ENCODE assay signal across 1 cellular context in genomic region chr4:40672528-40673522, GRCh38.
TF ChIP-seq lines count a peak whose summit lies in the region.

No MANE protein-coding gene starts in this region.

TF ChIP-seq in GM12878, 131 proteins besides CTCF, POLR2A, EP300 and RAD21 (continued from another document):
- TF ChIP-seq ETV6 (conservative IDR thresholded peaks at IDR 0.05 in 1 of 2, IDR thresholded peaks at IDR 0.05 in 1 of 2; ENCODE audit: borderline replicate concordance in 1 of 2, low read depth in 1 of 2): peak in 1 of 2 experiments; percentile 73; a peak in 2 of 4 replicates
- peak; percentile 82 for TF ChIP-seq IRF4 (IDR thresholded peaks at IDR 0.05; ENCODE audit: low read depth, low read length)
- peak; percentile 91; the same call in 1 of the 2 replicates for TF ChIP-seq RELB (IDR thresholded peaks at IDR 0.05; ENCODE audit: low read depth)
- no peak for TF ChIP-seq STAT1 (conservative IDR thresholded peaks at IDR 0.05)
- TF ChIP-seq LARP7 (IDR thresholded peaks at IDR 0.05): 0 out of 2 replicates have a peak, but pooled peaks have one; percentile 55
- TF ChIP-seq, protein P1, sequence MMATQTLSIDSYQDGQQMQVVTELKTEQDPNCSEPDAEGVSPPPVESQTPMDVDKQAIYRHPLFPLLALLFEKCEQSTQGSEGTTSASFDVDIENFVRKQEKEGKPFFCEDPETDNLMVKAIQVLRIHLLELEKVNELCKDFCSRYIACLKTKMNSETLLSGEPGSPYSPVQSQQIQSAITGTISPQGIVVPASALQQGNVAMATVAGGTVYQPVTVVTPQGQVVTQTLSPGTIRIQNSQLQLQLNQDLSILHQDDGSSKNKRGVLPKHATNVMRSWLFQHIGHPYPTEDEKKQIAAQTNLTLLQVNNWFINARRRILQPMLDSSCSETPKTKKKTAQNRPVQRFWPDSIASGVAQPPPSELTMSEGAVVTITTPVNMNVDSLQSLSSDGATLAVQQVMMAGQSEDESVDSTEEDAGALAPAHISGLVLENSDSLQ (IDR thresholded peaks at IDR 0.05): no peak
- peak; percentile 72 for TF ChIP-seq ZNF687 (IDR thresholded peaks at IDR 0.05)
- TF ChIP-seq, protein P2, sequence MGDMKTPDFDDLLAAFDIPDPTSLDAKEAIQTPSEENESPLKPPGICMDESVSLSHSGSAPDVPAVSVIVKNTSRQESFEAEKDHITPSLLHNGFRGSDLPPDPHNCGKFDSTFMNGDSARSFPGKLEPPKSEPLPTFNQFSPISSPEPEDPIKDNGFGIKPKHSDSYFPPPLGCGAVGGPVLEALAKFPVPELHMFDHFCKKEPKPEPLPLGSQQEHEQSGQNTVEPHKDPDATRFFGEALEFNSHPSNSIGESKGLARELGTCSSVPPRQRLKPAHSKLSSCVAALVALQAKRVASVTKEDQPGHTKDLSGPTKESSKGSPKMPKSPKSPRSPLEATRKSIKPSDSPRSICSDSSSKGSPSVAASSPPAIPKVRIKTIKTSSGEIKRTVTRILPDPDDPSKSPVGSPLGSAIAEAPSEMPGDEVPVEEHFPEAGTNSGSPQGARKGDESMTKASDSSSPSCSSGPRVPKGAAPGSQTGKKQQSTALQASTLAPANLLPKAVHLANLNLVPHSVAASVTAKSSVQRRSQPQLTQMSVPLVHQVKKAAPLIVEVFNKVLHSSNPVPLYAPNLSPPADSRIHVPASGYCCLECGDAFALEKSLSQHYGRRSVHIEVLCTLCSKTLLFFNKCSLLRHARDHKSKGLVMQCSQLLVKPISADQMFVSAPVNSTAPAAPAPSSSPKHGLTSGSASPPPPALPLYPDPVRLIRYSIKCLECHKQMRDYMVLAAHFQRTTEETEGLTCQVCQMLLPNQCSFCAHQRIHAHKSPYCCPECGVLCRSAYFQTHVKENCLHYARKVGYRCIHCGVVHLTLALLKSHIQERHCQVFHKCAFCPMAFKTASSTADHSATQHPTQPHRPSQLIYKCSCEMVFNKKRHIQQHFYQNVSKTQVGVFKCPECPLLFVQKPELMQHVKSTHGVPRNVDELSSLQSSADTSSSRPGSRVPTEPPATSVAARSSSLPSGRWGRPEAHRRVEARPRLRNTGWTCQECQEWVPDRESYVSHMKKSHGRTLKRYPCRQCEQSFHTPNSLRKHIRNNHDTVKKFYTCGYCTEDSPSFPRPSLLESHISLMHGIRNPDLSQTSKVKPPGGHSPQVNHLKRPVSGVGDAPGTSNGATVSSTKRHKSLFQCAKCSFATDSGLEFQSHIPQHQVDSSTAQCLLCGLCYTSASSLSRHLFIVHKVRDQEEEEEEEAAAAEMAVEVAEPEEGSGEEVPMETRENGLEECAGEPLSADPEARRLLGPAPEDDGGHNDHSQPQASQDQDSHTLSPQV (IDR thresholded peaks at IDR 0.05): peak; percentile 17; the same call in 1 of the 2 replicates
- no peak for TF ChIP-seq TCF7 (IDR thresholded peaks at IDR 0.05; ENCODE audit: borderline replicate concordance)
- TF ChIP-seq CBFB (IDR thresholded peaks at IDR 0.05; ENCODE audit: low read depth): peak; percentile 84
- no peak for TF ChIP-seq RELA (IDR thresholded peaks at IDR 0.05; ENCODE audit: borderline replicate concordance, partially characterized antibody)
- no peak for TF ChIP-seq SRF (IDR thresholded peaks at IDR 0.05; ENCODE audit: low read depth in 2 of 2, low read length in 2 of 2)
- peak; percentile 79; the same call in 1 of the 2 replicates for TF ChIP-seq NBN (IDR thresholded peaks at IDR 0.05)
- TF ChIP-seq NR2C2 (IDR thresholded peaks at IDR 0.05; ENCODE audit: borderline replicate concordance, control insufficient read depth, insufficient read length, low read depth): no peak
- peak; percentile 98 for TF ChIP-seq IKZF1 (conservative IDR thresholded peaks at IDR 0.05)
- TF ChIP-seq RUNX3 (IDR thresholded peaks at IDR 0.05; ENCODE audit: low read length): peak; percentile 97
- TF ChIP-seq, protein P3, sequence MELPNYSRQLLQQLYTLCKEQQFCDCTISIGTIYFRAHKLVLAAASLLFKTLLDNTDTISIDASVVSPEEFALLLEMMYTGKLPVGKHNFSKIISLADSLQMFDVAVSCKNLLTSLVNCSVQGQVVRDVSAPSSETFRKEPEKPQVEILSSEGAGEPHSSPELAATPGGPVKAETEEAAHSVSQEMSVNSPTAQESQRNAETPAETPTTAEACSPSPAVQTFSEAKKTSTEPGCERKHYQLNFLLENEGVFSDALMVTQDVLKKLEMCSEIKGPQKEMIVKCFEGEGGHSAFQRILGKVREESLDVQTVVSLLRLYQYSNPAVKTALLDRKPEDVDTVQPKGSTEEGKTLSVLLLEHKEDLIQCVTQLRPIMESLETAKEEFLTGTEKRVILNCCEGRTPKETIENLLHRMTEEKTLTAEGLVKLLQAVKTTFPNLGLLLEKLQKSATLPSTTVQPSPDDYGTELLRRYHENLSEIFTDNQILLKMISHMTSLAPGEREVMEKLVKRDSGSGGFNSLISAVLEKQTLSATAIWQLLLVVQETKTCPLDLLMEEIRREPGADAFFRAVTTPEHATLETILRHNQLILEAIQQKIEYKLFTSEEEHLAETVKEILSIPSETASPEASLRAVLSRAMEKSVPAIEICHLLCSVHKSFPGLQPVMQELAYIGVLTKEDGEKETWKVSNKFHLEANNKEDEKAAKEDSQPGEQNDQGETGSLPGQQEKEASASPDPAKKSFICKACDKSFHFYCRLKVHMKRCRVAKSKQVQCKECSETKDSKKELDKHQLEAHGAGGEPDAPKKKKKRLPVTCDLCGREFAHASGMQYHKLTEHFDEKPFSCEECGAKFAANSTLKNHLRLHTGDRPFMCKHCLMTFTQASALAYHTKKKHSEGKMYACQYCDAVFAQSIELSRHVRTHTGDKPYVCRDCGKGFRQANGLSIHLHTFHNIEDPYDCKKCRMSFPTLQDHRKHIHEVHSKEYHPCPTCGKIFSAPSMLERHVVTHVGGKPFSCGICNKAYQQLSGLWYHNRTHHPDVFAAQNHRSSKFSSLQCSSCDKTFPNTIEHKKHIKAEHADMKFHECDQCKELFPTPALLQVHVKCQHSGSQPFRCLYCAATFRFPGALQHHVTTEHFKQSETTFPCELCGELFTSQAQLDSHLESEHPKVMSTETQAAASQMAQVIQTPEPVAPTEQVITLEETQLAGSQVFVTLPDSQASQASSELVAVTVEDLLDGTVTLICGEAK (IDR thresholded peaks at IDR 0.05; ENCODE audit: borderline replicate concordance): no peak
TF ChIP-seq in GM12878: peak in this region for 50.
